In genomic region chr13:99436686-99437416, GRCh38 we compare ENCODE assay signal across 8 cellular contexts.
DNase-seq lines count a peak whose midpoint lies in the region; ATAC-seq and TF ChIP-seq lines count a peak whose summit lies in the region.

No MANE protein-coding gene starts in this region.

- H3K27me3 ChIP-seq in lower lobe of right lung (ENCODE audit: low read depth) = peaks cover 10% of the 10 kb centered on the region

- no peaks in the 10 kb centered on the region for H3K9me3 ChIP-seq in lower lobe of right lung

- intact Hi-C loops in lower lobe of right lung (cut with DNase I) = no loop called here

- H3K4me1 ChIP-seq in lower lobe of right lung = peaks cover 32% of the 10 kb centered on the region

- H3K27ac ChIP-seq in lower lobe of right lung = no peak overlapping the region

- no peak overlapping the region for H3K4me3 ChIP-seq in lower lobe of right lung

- ATAC-seq in GM19043 (IDR thresholded peaks at IDR 0.05; ENCODE audit: low read depth, unreplicated experiment) (peak; percentile 22), HG03521 (IDR thresholded peaks at IDR 0.05; ENCODE audit: unreplicated experiment) (peak; percentile 38), lower lobe of right lung (peak; percentile 81 to 88)

- peak; percentile 99 for TF ChIP-seq CTCF in lower lobe of right lung (IDR thresholded peaks at IDR 0.05)

- DNase-seq in Ammon's horn (ENCODE audit: low spot score) (peak; percentile 86), NCI-H748 (lab: John Stamatoyannopoulos, UW; ENCODE audit: unreplicated experiment) (peak; percentile 80), dedifferentiated amniotic fluid mesenchymal stem cell (ENCODE audit: extremely low spot score) (peak; percentile 78), lower lobe of right lung (peak; percentile 93)
- peak; percentile 95 for DNase-seq in activated CD4-positive, alpha-beta T cell treated with anti-CD3 and anti-CD28 coated beads, Interleukin-2, amount 50 U/mL, for 1 hour
- DNase-seq in stimulated activated CD8-positive, alpha-beta memory T cell treated with anti-CD3 and anti-CD28 coated beads, Interleukin-12 subunit alpha, Interleukin-12 subunit beta, amount 100 ng/mL, for 1 hour (ENCODE audit: low read depth) = peak; percentile 91

- H3K36me3 ChIP-seq in lower lobe of right lung = no peaks in the 10 kb centered on the region

Comparison
In these comparisons a context has a peak if more than half of its experiments do, and no peak if none do; other contexts are left out.
1. ATAC-seq: peak in every context shown above with its lines; median percentile 84 in lower lobe of right lung; 38 in HG03521; 22 in GM19043.